25 cellular contexts compared by ENCODE assay signal in the genomic region with DNA sequence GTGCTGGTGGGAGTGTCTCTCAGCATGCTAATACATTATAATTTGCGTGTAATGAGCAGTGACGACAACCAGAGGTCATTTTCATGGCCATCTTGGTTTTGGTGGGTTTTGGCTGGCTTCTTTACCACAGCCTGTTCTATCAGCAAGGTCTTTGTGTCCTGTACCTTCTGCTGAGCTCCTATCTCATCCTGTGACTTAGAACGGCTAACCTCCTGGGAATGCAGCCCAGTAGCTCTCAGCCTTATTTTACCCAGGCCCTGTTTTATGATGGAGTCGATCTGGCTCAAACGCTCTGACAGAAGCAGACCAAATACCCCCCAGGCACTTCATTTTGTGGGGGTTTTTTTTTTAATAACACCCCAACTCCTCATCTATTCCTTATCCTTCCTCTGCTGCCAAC.
"Had no signal": no experiment of that assay in that cellular context is flagged by ENCODE, and none has a peak within 500 bp of the region (broad histone marks: within the 10 kb centered on the region; RNA-seq: fewer than 3 reads in every experiment).

No MANE protein-coding gene starts in this region.

- H3K36me3 ChIP-seq: right lobe of liver, stomach, thyroid gland, transverse colon, upper lobe of left lung, vagina had no signal

- H3K27me3 ChIP-seq: right lobe of liver, stomach, testis, thyroid gland, transverse colon, upper lobe of left lung, vagina had no signal

- H3K9ac ChIP-seq: parathyroid adenoma had no signal

- H3K9me3 ChIP-seq: mucosa of descending colon, psoas muscle, right lobe of liver, testis, thyroid gland, transverse colon, vagina had no signal

- H3K27ac ChIP-seq: parathyroid adenoma, psoas muscle, right lobe of liver, stomach, testis, thyroid gland, transverse colon, upper lobe of left lung, vagina had no signal

- H2AFZ ChIP-seq: parathyroid adenoma had no signal

- H3K79me2 ChIP-seq: parathyroid adenoma had no signal

- H3K4me3 ChIP-seq: lung, mucosa of descending colon, psoas muscle, right lobe of liver, stomach, testis, thyroid gland, transverse colon, upper lobe of left lung, vagina had no signal

- H3K4me1 ChIP-seq: parathyroid adenoma, psoas muscle, right lobe of liver, stomach, testis, thyroid gland, transverse colon, upper lobe of left lung, vagina had no signal

- DNase-seq: hippocampal formation; kidney glomerular epithelial cell; left cardiac atrium; midbrain; mucosa of descending colon; naive thymus-derived CD4-positive, alpha-beta T cell; occipital lobe; psoas muscle; right lobe of liver; stimulated activated CD4-positive, alpha-beta T cell treated with anti-CD3 and anti-CD28 coated beads, Interleukin-12 subunit alpha, Interleukin-12 subunit beta, amount 100 ng/mL, for 4 hours; stimulated activated CD4-positive, alpha-beta T cell treated with anti-CD3 and anti-CD28 coated beads, Interleukin-15, amount 100 ng/mL, for 24 hours; stimulated activated CD4-positive, alpha-beta T cell treated with anti-CD3 and anti-CD28 coated beads, Interleukin-2, amount 100 ng/mL, for 24 hours; stimulated activated CD4-positive, alpha-beta T cell treated with anti-CD3 and anti-CD28 coated beads, Interleukin-4, amount 100 ng/mL, for 1 hour; stimulated activated naive B cell treated with anti-CD40 and anti-IgM and Interleukin-4, amounts not matched to agents 10 μg/mL and 1 μg/mL and 100 μg/mL, for 72 hours; stimulated activated naive CD8-positive, alpha-beta T cell treated with anti-CD3 and anti-CD28 coated beads, Interleukin-15, Interleukin-2, amounts not matched to agents 100 U/mL and 50 U/mL, for 24 hours; stomach; testis; thyroid gland; transverse colon; upper lobe of left lung had no signal

- ATAC-seq: left lobe of liver; mucosa of descending colon; naive thymus-derived CD4-positive, alpha-beta T cell; natural killer cell treated with Interleukin-12 subunit alpha and Interleukin-12 subunit beta and Interleukin-15 and Interleukin-18, amount 100 ng/mL, for 72 hours; psoas muscle; right lobe of liver; stimulated activated naive B cell treated with anti-CD40 and anti-IgM and Interleukin-4, amounts not matched to agents 10 μg/mL and 1 μg/mL and 100 μg/mL, for 72 hours; stimulated activated naive CD8-positive, alpha-beta T cell treated with anti-CD3 and anti-CD28 coated beads, Interleukin-15, Interleukin-2, amounts not matched to agents 100 U/mL and 50 U/mL, for 24 hours had no signal
